8 cellular contexts compared by ENCODE assay signal in genomic region chr5:112861638-112861985, GRCh38. TPM values are rescaled to one million over a fixed set of nuclear protein-coding genes. Genes with fewer than 3 reads are reported as not detected.
DNase-seq lines count a peak whose midpoint lies in the region; ATAC-seq, FAIRE-seq and TF ChIP-seq lines count a peak whose summit lies in the region.

No MANE protein-coding gene starts in this region.

- no peaks in the 10 kb centered on the region for H3K9me3 ChIP-seq in Caco-2
- H3K9me3 ChIP-seq in RWPE2 (ENCODE audit: severe bottlenecking) = no peaks in the 10 kb centered on the region
- no peaks in the 10 kb centered on the region for H3K9me3 ChIP-seq in esophagus (ENCODE audit: control insufficient read depth in 2 of 2, insufficient read depth in 1 of 2, low read depth in 1 of 2, low read length in 1 of 2)
- H3K9me3 ChIP-seq in pancreas = no peaks in the 10 kb centered on the region

- DNase-seq in Caco-2 (no peak), RWPE2 (ENCODE audit: low spot score) (no peak), pancreas (no peak), DMS53 (lab: John Stamatoyannopoulos, UW) (no peak), GM13977 (ENCODE audit: low spot score) (no peak), NCI-H2081 (lab: John Stamatoyannopoulos, UW) (no peak)

- no peak for FAIRE-seq in pancreas (lab: Jason Lieb, UNC)

- WGBS in esophagus, 2 donors = 0% methylated on average over 8 of the region's 8 CpGs
- WGBS in pancreas, 2 donors = 0% methylated on average over 8 of the region's 8 CpGs

- H3K36me3 ChIP-seq in Caco-2 (ENCODE audit: control insufficient read depth, insufficient read depth, low read length) (no peaks in the 10 kb centered on the region; the same call in 1 of the 2 replicates), RWPE2 (ENCODE audit: low read depth) (peaks cover 48% of the 10 kb centered on the region), esophagus (ENCODE audit: control insufficient read depth in 2 of 2, insufficient read depth in 2 of 2, low read length in 1 of 2) (peaks cover 2 to 7% of the 10 kb centered on the region in 2 donors), pancreas (peaks cover 0 to 18% (median 8%) of the 10 kb centered on the region in 3 donors)

- H3K27ac ChIP-seq in RWPE2 (ENCODE audit: poor library complexity, severe bottlenecking) = peak overlapping the region; percentile 51
- peak overlapping the region; percentile 81 to 85 for H3K27ac ChIP-seq in esophagus (ENCODE audit: low read depth in 2 of 2, low read length in 1 of 2)
- H3K27ac ChIP-seq in pancreas = peak overlapping the region; percentile 58 to 80 (median 72)

- H3K4me1 ChIP-seq in Caco-2 = no peaks in the 10 kb centered on the region
- peaks cover 15% of the 10 kb centered on the region for H3K4me1 ChIP-seq in RWPE2 (ENCODE audit: insufficient read depth, poor library complexity, severe bottlenecking)
- peaks cover 0 to 2% of the 10 kb centered on the region in 2 donors for H3K4me1 ChIP-seq in esophagus (ENCODE audit: control insufficient read depth in 2 of 2, insufficient read depth in 2 of 2, low read length in 1 of 2)
- peaks cover 3 to 26% (median 13%) of the 10 kb centered on the region in 3 donors for H3K4me1 ChIP-seq in pancreas

- H3K27ac Mint-ChIP-seq in Caco-2 (ENCODE audit: unreplicated experiment) = peak overlapping the region; percentile 95

- ATAC-seq in RWPE2 (ENCODE audit: low read depth) (no peak; the same call in 2 of the 3 replicates), pancreas (peak in 1 of 4 donors; percentile 13), GM21528 (IDR thresholded peaks at IDR 0.05; ENCODE audit: low FRiP score, unreplicated experiment) (no peak)

- intact Hi-C loops in Caco-2 (cut with micrococcal nuclease; ENCODE audit: unreplicated experiment) (loop anchor here (1.0 to 5.0 kb wide), 4 partner anchors 61 to 169 kb away; partner anchors contain the start of gene REEP5), pancreas (cut with DNase I) (no loop called here)

- H3K9me3 Mint-ChIP-seq in Caco-2 (ENCODE audit: unreplicated experiment) = no peaks in the 10 kb centered on the region

- H3K27me3 Mint-ChIP-seq in Caco-2 (ENCODE audit: insufficient read depth, unreplicated experiment) = no peaks in the 10 kb centered on the region

- H3K4me3 Mint-ChIP-seq in Caco-2 (ENCODE audit: unreplicated experiment) = peak overlapping the region; percentile 85

- TSS peak; percentile 61 for BruUV-seq in Caco-2 (replicated peaks; lab: Mats Ljungman, UMichigan)

- in situ Hi-C loops in GM13977 (cut with MboI; ENCODE audit: low pct_unique_long_range_greater_than_20kb, low sequenced_read_pairs, unreplicated experiment) = no loop called here

- peaks cover 45% of the 10 kb centered on the region for H3K36me3 Mint-ChIP-seq in Caco-2 (ENCODE audit: insufficient read depth, unreplicated experiment)

- H3K4me3 ChIP-seq in Caco-2 (ENCODE audit: low read depth, low read length) (peak overlapping the region; percentile 69), RWPE2 (ENCODE audit: severe bottlenecking) (peak overlapping the region; percentile 92), esophagus (ENCODE audit: low read depth in 1 of 2, low read length in 2 of 2) (peak overlapping the region; percentile 77 to 84), pancreas (peak overlapping the region; percentile 56 to 93 (median 73))

- CTCF ChIA-PET in Caco-2 (lab: Charles Lee) = interaction anchor here (1.6 kb wide), 1 partner anchor 13 kb away, joined by 12 read pairs; no protein-coding TSS in a partner anchor

- H3K27me3 ChIP-seq in Caco-2 (replicated peaks; ENCODE audit: control insufficient read depth, insufficient read depth, low read length) = no peaks in the 10 kb centered on the region
- H3K27me3 ChIP-seq in RWPE2 (ENCODE audit: insufficient read depth, poor library complexity, severe bottlenecking) = no peaks in the 10 kb centered on the region
- no peaks in the 10 kb centered on the region for H3K27me3 ChIP-seq in esophagus (ENCODE audit: control insufficient read depth in 1 of 2, insufficient read depth in 2 of 2, low read length in 2 of 2)
- no peaks in the 10 kb centered on the region for H3K27me3 ChIP-seq in pancreas

- no peaks in the 10 kb centered on the region for H3K4me1 Mint-ChIP-seq in Caco-2 (ENCODE audit: low read depth, unreplicated experiment)

- POLR2A ChIA-PET in Caco-2 (lab: Charles Lee) = interaction anchor here (0.8 to 1.6 kb wide), 4 partner anchors 77 to 154 kb away, joined by 3 to 5 read pairs (median 3); no protein-coding TSS in a partner anchor

- TF ChIP-seq CTCF in Caco-2 (IDR thresholded peaks at IDR 0.05; ENCODE audit: insufficient read depth in 1 of 2, low read depth in 1 of 2, low read length in 1 of 2, severe bottlenecking in 1 of 2, unreplicated experiment in 1 of 2) = no peak
- TF ChIP-seq CTCF in RWPE2 (IDR thresholded peaks at IDR 0.05; ENCODE audit: poor library complexity, severe bottlenecking) = no peak
- TF ChIP-seq CTCF in pancreas (IDR thresholded peaks at IDR 0.05) = no peak
- no peak for TF ChIP-seq CTCF in GM13977 (IDR thresholded peaks at IDR 0.05; ENCODE audit: extremely low read depth, insufficient read depth, missing control alignments)

RNA-seq across cellular contexts. Expression of gene SRP19, which starts 0.5 kb away (rescaled TPM):
- total RNA-seq in Caco-2 (2022) (63.5 and 65.1 TPM in 2 replicates), pancreas (10 to 100 TPM; 12.4 to 26.6 (median 21.5) TPM)
- polyA plus RNA-seq in esophagus (10 to 100 TPM; 69.6 to 69.8 TPM), pancreas (10 to 100 TPM; 70.3 to 72.4 TPM)
